21 cellular contexts compared by ENCODE assay signal in genomic region chr2:239776441-239777033, GRCh38.
"Had no signal": no experiment of that assay in that cellular context is flagged by ENCODE, and none has a peak within 500 bp of the region (broad histone marks: within the 10 kb centered on the region; RNA-seq: fewer than 3 reads in every experiment).

No MANE protein-coding gene starts in this region.

- ATAC-seq: gastroesophageal sphincter, heart right ventricle, left ventricle myocardium superior, natural killer cell, T-helper 17 cell, WTC11 had no signal

- H3K27ac Mint-ChIP-seq: activated naive CD8-positive, alpha-beta T cell treated with anti-CD3 and anti-CD28 coated beads for 36 hours; dendritic cell treated with granulocyte-macrophage colony-stimulating factor and Interleukin-4, amounts not matched to agents 40 ng/mL and 50 ng/mL, for 4 days; natural killer cell; T-helper 17 cell; type B pancreatic cell; WTC11 had no signal

- H3K4me1 ChIP-seq: gastroesophageal sphincter, heart right ventricle had no signal

- H3K27me3 ChIP-seq: SJCRH30 had no signal

- H3K4me3 ChIP-seq: gastroesophageal sphincter, heart right ventricle, SJCRH30 had no signal

- H3K36me3 ChIP-seq: gastroesophageal sphincter, heart right ventricle, neutrophil, SJCRH30 had no signal

- H3K27ac ChIP-seq: gastroesophageal sphincter, heart right ventricle, neutrophil, SJCRH30 had no signal

- H3K4me1 Mint-ChIP-seq: activated naive CD8-positive, alpha-beta T cell treated with anti-CD3 and anti-CD28 coated beads for 36 hours; central memory CD8-positive, alpha-beta T cell; natural killer cell; WTC11 had no signal

- H3K4me3 Mint-ChIP-seq: activated naive CD8-positive, alpha-beta T cell treated with anti-CD3 and anti-CD28 coated beads for 36 hours; brain; central memory CD8-positive, alpha-beta T cell; dendritic cell treated with granulocyte-macrophage colony-stimulating factor and Interleukin-4, amounts not matched to agents 40 ng/mL and 50 ng/mL, for 4 days; natural killer cell; T-helper 17 cell; type B pancreatic cell; WTC11 had no signal

- H3K36me3 Mint-ChIP-seq: activated naive CD8-positive, alpha-beta T cell treated with anti-CD3 and anti-CD28 coated beads for 36 hours; brain; natural killer cell; type B pancreatic cell had no signal

- H3K9me3 ChIP-seq: neutrophil, SJCRH30 had no signal

- DNase-seq: activated CD4-positive, alpha-beta T cell treated with anti-CD3 and anti-CD28 coated beads for 4 hours; activated effector memory CD4-positive, alpha-beta T cell treated with anti-CD3 and anti-CD28 coated beads, Interleukin-2, amount 50 U/mL, for 16 hours; activated naive CD8-positive, alpha-beta T cell treated with anti-CD3 and anti-CD28 coated beads for 36 hours; activated T-cell treated with anti-CD3 and anti-CD28 coated beads, Interleukin-2, amount 50 U/mL, for 48 hours; amygdala; heart right ventricle; left ventricle myocardium superior; mesenchymal stem cell; natural killer cell; retina; SJCRH30; stimulated activated CD4-positive, alpha-beta T cell treated with anti-CD3 and anti-CD28 coated beads, Interleukin-4, amount 100 ng/mL, for 24 hours; stimulated activated naive CD4-positive, alpha-beta T cell treated with Interleukin-2 at 50 U/mL for 16 hours; T-helper 17 cell had no signal

- H3K9me3 Mint-ChIP-seq: type B pancreatic cell had no signal
